2 cellular contexts compared by ENCODE assay signal in genomic region chr7:100504887-100505611, GRCh38.
TF ChIP-seq lines count a peak whose summit lies in the region.

No MANE protein-coding gene starts in this region.

TF ChIP-seq in GM23338, 12 proteins besides CTCF, POLR2A, EP300 and RAD21:
- TF ChIP-seq POLR2AphosphoS5 (IDR thresholded peaks at IDR 0.05; ENCODE audit: low read depth), result no peak
- no peak for TF ChIP-seq ETS1 (IDR thresholded peaks at IDR 0.05)
- no peak for TF ChIP-seq REST (IDR thresholded peaks at IDR 0.05; ENCODE audit: unreplicated experiment)
- no peak for TF ChIP-seq CREB1 (CRISPR knock-in tag; IDR thresholded peaks at IDR 0.05; ENCODE audit: low read depth)
- no peak for TF ChIP-seq EZH2phosphoT487 (IDR thresholded peaks at IDR 0.05; ENCODE audit: unreplicated experiment)
- no peak for TF ChIP-seq ZNF114 (CRISPR knock-in tag; IDR thresholded peaks at IDR 0.05)
- no peak for TF ChIP-seq EZH2 (IDR thresholded peaks at IDR 0.05; ENCODE audit: low read depth, unreplicated experiment)
- TF ChIP-seq NANOG (IDR thresholded peaks at IDR 0.05; ENCODE audit: borderline replicate concordance), result no peak
- no peak for TF ChIP-seq ZNF331 (CRISPR knock-in tag; IDR thresholded peaks at IDR 0.05; ENCODE audit: low read depth)

TF ChIP-seq in H1, 55 proteins besides CTCF, POLR2A, EP300 and RAD21:
- TF ChIP-seq HDAC2 (IDR thresholded peaks at IDR 0.05; ENCODE audit: borderline replicate concordance in 1 of 2, low read depth in 2 of 2, low read length in 2 of 2) (peak in 1 of 2 experiments; percentile 79; a peak in 1 of 4 replicates), MAX (IDR thresholded peaks at IDR 0.05) (no peak), KDM1A (IDR thresholded peaks at IDR 0.05; ENCODE audit: borderline replicate concordance, low read length) (peak; percentile 92)
